In genomic region chr12:120466560-120467315, GRCh38 we compare ENCODE assay signal across 1 cellular context.
TF ChIP-seq lines count a peak whose summit lies in the region.

No MANE protein-coding gene starts in this region.

TF ChIP-seq in GM23338, 12 proteins besides CTCF, POLR2A, EP300 and RAD21 (continued from another document):
- no peak for TF ChIP-seq ZNF462 (CRISPR knock-in tag; IDR thresholded peaks at IDR 0.05)
- no peak for TF ChIP-seq ZNF114 (CRISPR knock-in tag; IDR thresholded peaks at IDR 0.05)
- no peak for TF ChIP-seq NANOG (IDR thresholded peaks at IDR 0.05; ENCODE audit: borderline replicate concordance)
- TF ChIP-seq EZH2phosphoT487 (IDR thresholded peaks at IDR 0.05; ENCODE audit: unreplicated experiment), result no peak
- no peak for TF ChIP-seq JUNB (IDR thresholded peaks at IDR 0.05; ENCODE audit: unreplicated experiment)
